Comparison of ENCODE assay signal across 17 cellular contexts in the genomic region with DNA sequence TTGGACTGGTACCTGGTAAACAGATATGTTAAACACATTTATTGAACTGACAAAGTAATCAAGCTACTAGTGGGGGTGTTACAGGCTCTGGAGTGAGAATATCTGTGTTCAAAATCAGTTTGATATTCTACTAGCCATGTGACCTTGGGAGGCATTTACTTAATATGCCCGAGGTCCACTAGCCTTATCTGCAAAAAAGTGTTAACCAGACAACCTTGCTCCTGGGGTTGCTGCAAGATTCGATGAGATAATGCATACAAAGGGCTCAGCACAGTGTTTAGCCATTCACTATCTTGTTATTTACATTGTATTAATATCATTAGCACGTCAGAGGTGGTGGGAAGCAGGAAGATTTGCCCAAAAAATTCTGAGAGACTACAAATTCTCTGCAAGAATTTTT.
DNase-seq lines count a peak whose midpoint lies in the region; ATAC-seq and TF ChIP-seq lines count a peak whose summit lies in the region.
"Had no signal": no experiment of that assay in that cellular context is flagged by ENCODE, and none has a peak within 500 bp of the region (broad histone marks: within the 10 kb centered on the region; RNA-seq: fewer than 3 reads in every experiment).

No MANE protein-coding gene starts in this region.

- peaks cover 56% of the 10 kb centered on the region for H3K4me1 ChIP-seq in cardiac muscle cell (ENCODE audit: low read depth)
- peaks cover 0 to 80% (median 13%) of the 10 kb centered on the region in 9 donors for H3K4me1 ChIP-seq in heart right ventricle
- H3K4me1 ChIP-seq in liver (ENCODE audit: control insufficient read depth in 4 of 4, insufficient read depth in 4 of 4, low read length in 3 of 4), result peaks cover 5 to 20% (median 6%) of the 10 kb centered on the region in 4 donors
- peaks cover 36% of the 10 kb centered on the region for H3K4me1 ChIP-seq in smooth muscle cell (ENCODE audit: low read depth)

- H3K27ac ChIP-seq in cardiac muscle cell (peak overlapping the region; percentile 69), heart right ventricle (peak overlapping the region in 3 of 10 donors; percentile 27 to 45 (median 31)), VCaP (peak overlapping the region; percentile 13; the same call in 1 of the 2 replicates), liver (ENCODE audit: low read depth in 1 of 2, low read length in 2 of 2) (no peak overlapping the region), smooth muscle cell (ENCODE audit: low read depth) (peak overlapping the region; percentile 14)
- H3K27ac ChIP-seq: BLaER1 treated with 17β-estradiol and CSF1 and Interleukin-3, amounts not matched to agents 10 nM and 100 nM had no signal

- H3K9me3 ChIP-seq in cardiac muscle cell (ENCODE audit: low read depth), result no peaks in the 10 kb centered on the region
- H3K9me3 ChIP-seq in heart right ventricle, result no peaks in the 10 kb centered on the region
- no peaks in the 10 kb centered on the region for H3K9me3 ChIP-seq in liver (ENCODE audit: control insufficient read depth in 4 of 4, low read length in 3 of 4)
- H3K9me3 ChIP-seq in smooth muscle cell (replicated peaks; ENCODE audit: low read depth), result no peaks in the 10 kb centered on the region
- H3K9me3 ChIP-seq: BLaER1 treated with 17β-estradiol and CSF1 and Interleukin-3, amounts not matched to agents 10 nM and 100 nM had no signal

- no peak overlapping the region for H3K4me2 ChIP-seq in smooth muscle cell
- H3K4me2 ChIP-seq: BLaER1 treated with 17β-estradiol and CSF1 and Interleukin-3, amounts not matched to agents 10 nM and 100 nM had no signal

- H3K9ac ChIP-seq in liver (ENCODE audit: low read depth in 1 of 2, low read length in 2 of 2), result no peak overlapping the region
- no peak overlapping the region for H3K9ac ChIP-seq in smooth muscle cell (ENCODE audit: low read depth)
- H3K9ac ChIP-seq: BLaER1 treated with 17β-estradiol and CSF1 and Interleukin-3, amounts not matched to agents 10 nM and 100 nM had no signal

- no peaks in the 10 kb centered on the region for H4K20me1 ChIP-seq in smooth muscle cell (ENCODE audit: low read depth)
- H4K20me1 ChIP-seq: BLaER1 treated with 17β-estradiol and CSF1 and Interleukin-3, amounts not matched to agents 10 nM and 100 nM had no signal

- no peak overlapping the region for H3K4me3 ChIP-seq in cardiac muscle cell
- no peak overlapping the region for H3K4me3 ChIP-seq in heart right ventricle
- no peak overlapping the region for H3K4me3 ChIP-seq in liver (ENCODE audit: low read depth in 1 of 3, low read length in 3 of 3)
- no peak overlapping the region for H3K4me3 ChIP-seq in smooth muscle cell
- H3K4me3 ChIP-seq: BLaER1 treated with 17β-estradiol and CSF1 and Interleukin-3, amounts not matched to agents 10 nM and 100 nM had no signal

- no peak for TF ChIP-seq RAD21 in liver (IDR thresholded peaks at IDR 0.05)

- ATAC-seq in heart right ventricle (no peak), HG02884 (IDR thresholded peaks at IDR 0.05; ENCODE audit: unreplicated experiment) (no peak), GM18861 (IDR thresholded peaks at IDR 0.05; ENCODE audit: unreplicated experiment) (no peak)

- no peak for DNase-seq in cardiac muscle cell (ENCODE audit: low read depth in 1 of 2, low spot score in 1 of 2)
- DNase-seq in heart right ventricle, result no peak
- DNase-seq in smooth muscle cell (lab: John Stamatoyannopoulos, UW; ENCODE audit: unreplicated experiment), result no peak
- no peak for DNase-seq in hepatic stellate cell (ENCODE audit: low spot score)
- DNase-seq: 8988T; ACHN; CD4-positive, CD25-positive, alpha-beta regulatory T cell; DMS153; DMS79 treated with DMSO at 0.1 percent for 48 hours; EL; GOT3; H9 had no signal

- TF ChIP-seq CTCF in cardiac muscle cell (IDR thresholded peaks at IDR 0.05; ENCODE audit: low read depth, low read length) (no peak), heart right ventricle (IDR thresholded peaks at IDR 0.05) (no peak), VCaP (conservative IDR thresholded peaks at IDR 0.05) (no peak), liver (IDR thresholded peaks at IDR 0.05; ENCODE audit: low read depth, low read length, missing input control) (no peak), smooth muscle cell (IDR thresholded peaks at IDR 0.05; ENCODE audit: borderline replicate concordance, insufficient read depth, poor library complexity, severe bottlenecking) (no peak)

- 12 to 14% methylated on average over 3 of the region's 3 CpGs for WGBS in heart right ventricle, 2 donors
- WGBS in liver, result 14% methylated on average over 3 of the region's 3 CpGs
- WGBS in smooth muscle cell (ENCODE audit: low lambda C conversion rate), result 21% methylated on average over 3 of the region's 3 CpGs

- H3F3A ChIP-seq in smooth muscle cell (ENCODE audit: low read depth), result peaks cover 6% of the 10 kb centered on the region

- intact Hi-C loops in heart right ventricle (cut with DNase I), result no loop called here

- H3K27me3 ChIP-seq in cardiac muscle cell, result no peaks in the 10 kb centered on the region
- no peaks in the 10 kb centered on the region for H3K27me3 ChIP-seq in heart right ventricle
- H3K27me3 ChIP-seq in liver (ENCODE audit: control insufficient read depth in 4 of 4, insufficient read depth in 4 of 4, low read length in 3 of 4), result no peaks in the 10 kb centered on the region
- no peaks in the 10 kb centered on the region for H3K27me3 ChIP-seq in smooth muscle cell (ENCODE audit: low read depth)
- H3K27me3 ChIP-seq: BLaER1 treated with 17β-estradiol and CSF1 and Interleukin-3, amounts not matched to agents 10 nM and 100 nM had no signal

- H3K36me3 ChIP-seq in cardiac muscle cell, result no peaks in the 10 kb centered on the region
- H3K36me3 ChIP-seq in heart right ventricle, result no peaks in the 10 kb centered on the region
- H3K36me3 ChIP-seq in liver (ENCODE audit: control insufficient read depth in 4 of 4, insufficient read depth in 3 of 4, low read depth in 1 of 4, low read length in 3 of 4), result no peaks in the 10 kb centered on the region
- no peaks in the 10 kb centered on the region for H3K36me3 ChIP-seq in smooth muscle cell (ENCODE audit: low read depth)
- H3K36me3 ChIP-seq: BLaER1 treated with 17β-estradiol and CSF1 and Interleukin-3, amounts not matched to agents 10 nM and 100 nM had no signal

- peaks cover 68% of the 10 kb centered on the region for H3K79me2 ChIP-seq in smooth muscle cell (ENCODE audit: low read depth)

- H2AFZ ChIP-seq in smooth muscle cell (ENCODE audit: low read depth), result no peak overlapping the region

TF ChIP-seq in liver, 16 proteins besides CTCF, POLR2A, EP300 and RAD21:
- peak; percentile 26 to 42 for TF ChIP-seq HNF4A (conservative IDR thresholded peaks at IDR 0.05)
- TF ChIP-seq FOXA2 (IDR thresholded peaks at IDR 0.05), result no peak
- peak in 1 of 2 donors; percentile 8 for TF ChIP-seq RXRA (IDR thresholded peaks at IDR 0.05)
TF ChIP-seq in liver: peak in this region for 2.

Comparison
In these comparisons a context has a peak if more than half of its experiments do, and no peak if none do; other contexts are left out.
1. H3K27ac ChIP-seq: peak in cardiac muscle cell (single experiment), VCaP (single experiment) and smooth muscle cell (single experiment); none in liver (0 of 2).